ENCODE assay signal across 15 cellular contexts in genomic region chr11:116882386-116882785, GRCh38. TPM values are rescaled to one million over a fixed set of nuclear protein-coding genes. Genes with fewer than 3 reads are reported as not detected.
A peak's percentile ranks its signal among the peaks of the same experiment; 100 is the strongest.
DNase-seq lines count a peak whose midpoint lies in the region; ATAC-seq, FAIRE-seq and TF ChIP-seq lines count a peak whose summit lies in the region.
"Had no signal": no experiment of that assay in that cellular context is flagged by ENCODE, and none has a peak within 500 bp of the region (broad histone marks: within the 10 kb centered on the region; RNA-seq: fewer than 3 reads in every experiment).

No MANE protein-coding gene starts in this region.

- H3K4me1 Mint-ChIP-seq in CD4-positive, alpha-beta memory T cell: peaks cover 10 to 12% (median 11%) of the 10 kb centered on the region in 4 donors

- no peaks in the 10 kb centered on the region for H3K9me3 Mint-ChIP-seq in CD4-positive, alpha-beta memory T cell
- H3K9me3 Mint-ChIP-seq: activated naive CD8-positive, alpha-beta T cell treated with anti-CD3 and anti-CD28 coated beads, Interleukin-2, amount 10 ng/mL, durations not matched to agents 7 days and 5 days had no signal

- H3K36me3 ChIP-seq in CD4-positive, alpha-beta memory T cell (ENCODE audit: insufficient read depth, low read length): no peaks in the 10 kb centered on the region
- no peaks in the 10 kb centered on the region for H3K36me3 ChIP-seq in GM23248 (ENCODE audit: low read depth)
- peaks cover 0 to 2% of the 10 kb centered on the region in 2 experiments for H3K36me3 ChIP-seq in keratinocyte (ENCODE audit: control insufficient read depth in 2 of 2, extremely low read depth in 1 of 2, insufficient read depth in 2 of 2, low read length in 2 of 2)
- H3K36me3 ChIP-seq: SJSA1 had no signal

- H3K79me2 ChIP-seq in GM23248 (ENCODE audit: insufficient read depth) (no peaks in the 10 kb centered on the region), keratinocyte (ENCODE audit: control insufficient read depth, insufficient read depth, low read length) (no peaks in the 10 kb centered on the region)

- in situ Hi-C loops in GM23248 (cut with MboI): no loop called here

- no peaks in the 10 kb centered on the region for H3K9me2 ChIP-seq in GM23248 (ENCODE audit: insufficient read depth)

- ATAC-seq in esophagus mucosa: no peak

- H2AFZ ChIP-seq in GM23248 (no peak overlapping the region), keratinocyte (ENCODE audit: control insufficient read depth, low read length) (no peak overlapping the region)

- TF ChIP-seq CTCF in keratinocyte (optimal IDR thresholded peaks at IDR 0.05 in 1 of 3, IDR thresholded peaks at IDR 0.05 in 1 of 3, conservative IDR thresholded peaks at IDR 0.05 in 1 of 3; ENCODE audit: extremely low read depth in 1 of 3, insufficient read depth in 2 of 3, low read length in 3 of 3): no peak

- no peaks in the 10 kb centered on the region for H4K20me1 ChIP-seq in GM23248 (ENCODE audit: insufficient read depth)
- no peaks in the 10 kb centered on the region for H4K20me1 ChIP-seq in keratinocyte (ENCODE audit: control insufficient read depth, extremely low read depth, insufficient read depth, low read length)

- no peaks in the 10 kb centered on the region for H3K4me1 ChIP-seq in CD4-positive, alpha-beta memory T cell (ENCODE audit: insufficient read depth, low read length)
- H3K4me1 ChIP-seq in GM23248 (ENCODE audit: insufficient read depth) (peaks cover 38% of the 10 kb centered on the region), keratinocyte (ENCODE audit: control insufficient read depth, extremely low read depth, insufficient read depth, low read length) (peaks cover 4% of the 10 kb centered on the region)

- no peaks in the 10 kb centered on the region for H3K27me3 Mint-ChIP-seq in CD4-positive, alpha-beta memory T cell
- H3K27me3 Mint-ChIP-seq: activated naive CD8-positive, alpha-beta T cell treated with anti-CD3 and anti-CD28 coated beads, Interleukin-2, amount 10 ng/mL, durations not matched to agents 7 days and 5 days had no signal

- no peaks in the 10 kb centered on the region for H3K27me3 ChIP-seq in CD4-positive, alpha-beta memory T cell (ENCODE audit: insufficient read depth, low read length)
- no peaks in the 10 kb centered on the region for H3K27me3 ChIP-seq in GM23248 (replicated peaks; ENCODE audit: insufficient read depth)
- no peaks in the 10 kb centered on the region for H3K27me3 ChIP-seq in keratinocyte (ENCODE audit: control insufficient read depth, extremely low read depth, insufficient read depth, low read length)
- H3K27me3 ChIP-seq: SJSA1 had no signal

- intact Hi-C loops in CD4-positive, alpha-beta memory T cell (cut with micrococcal nuclease): no loop called here

- POLR2A ChIA-PET in CD4-positive, alpha-beta memory T cell (lab: Charles Lee; ENCODE audit: partially characterized antibody): interaction anchor here (0.8 kb wide), 1 partner anchor 214 kb away, joined by 3 read pairs; no protein-coding TSS in a partner anchor

- H3K4me3 Mint-ChIP-seq in CD4-positive, alpha-beta memory T cell: no peak overlapping the region
- H3K4me3 Mint-ChIP-seq: activated naive CD8-positive, alpha-beta T cell treated with anti-CD3 and anti-CD28 coated beads, Interleukin-2, amount 10 ng/mL, durations not matched to agents 7 days and 5 days had no signal

- H3K27ac ChIP-seq in CD4-positive, alpha-beta memory T cell (ENCODE audit: low read depth, low read length): no peak overlapping the region
- H3K27ac ChIP-seq in GM23248 (no peak overlapping the region), keratinocyte (ENCODE audit: control insufficient read depth, insufficient read depth, low read length) (no peak overlapping the region)
- H3K27ac ChIP-seq: SJSA1 had no signal

- DNase-seq in CD4-positive, alpha-beta memory T cell: no peak
- peak; percentile 88 for DNase-seq in GM23248
- peak; percentile 70 for DNase-seq in astrocyte of the hippocampus (ENCODE audit: low read depth, low spot score)
- peak; percentile 45 for DNase-seq in keratinocyte (ENCODE audit: low read depth, low spot score)
- DNase-seq in stimulated activated naive CD4-positive, alpha-beta T cell (lab: John Stamatoyannopoulos, UW): no peak
- DNase-seq in HuH-7 (ENCODE audit: low spot score): no peak
- DNase-seq: activated naive CD8-positive, alpha-beta T cell treated with anti-CD3 and anti-CD28 coated beads, Interleukin-2, amount 10 ng/mL, durations not matched to agents 7 days and 5 days; effector CD4-positive, alpha-beta T cell; H7; NCI-H146; retina had no signal

- dilution Hi-C loops in keratinocyte (cut with MboI; ENCODE audit: extremely low pct_ligation_motif_present, low sequenced_read_pairs): no loop called here

- CTCF ChIA-PET in CD4-positive, alpha-beta memory T cell (lab: Charles Lee; ENCODE audit: partially characterized antibody): interaction anchor here (1.2 to 8.8 kb wide), 4 partner anchors 19 to 225 kb away, joined by 3 to 155 read pairs (median 5); no protein-coding TSS in a partner anchor

- no peaks in the 10 kb centered on the region for H3K9me1 ChIP-seq in keratinocyte (ENCODE audit: control insufficient read depth, extremely low read depth, insufficient read depth, low read length)

- H3K9ac ChIP-seq in GM23248 (no peak overlapping the region), keratinocyte (ENCODE audit: control insufficient read depth, extremely low read depth, insufficient read depth, low read length) (no peak overlapping the region)

- H3K4me2 ChIP-seq in GM23248 (ENCODE audit: unreplicated experiment): peak overlapping the region; percentile 31
- H3K4me2 ChIP-seq in keratinocyte (ENCODE audit: control insufficient read depth, extremely low read depth, insufficient read depth, low read depth, low read length): no peak overlapping the region

- FAIRE-seq in keratinocyte (lab: Jason Lieb, UNC): peak; percentile 81
- FAIRE-seq: GM12891 had no signal

- peaks cover 14 to 22% of the 10 kb centered on the region in 2 donors for H3K36me3 Mint-ChIP-seq in CD4-positive, alpha-beta memory T cell

- H3K27ac Mint-ChIP-seq in CD4-positive, alpha-beta memory T cell: peak overlapping the region in 5 of 7 donors; percentile 11 to 75 (median 31)
- H3K27ac Mint-ChIP-seq: activated naive CD8-positive, alpha-beta T cell treated with anti-CD3 and anti-CD28 coated beads, Interleukin-2, amount 10 ng/mL, durations not matched to agents 7 days and 5 days had no signal

- no peaks in the 10 kb centered on the region for H3K9me3 ChIP-seq in CD4-positive, alpha-beta memory T cell (ENCODE audit: control insufficient read depth in 1 of 2, low read length in 2 of 2)
- no peaks in the 10 kb centered on the region for H3K9me3 ChIP-seq in GM23248 (ENCODE audit: low read depth)
- H3K9me3 ChIP-seq in keratinocyte (ENCODE audit: control insufficient read depth, low read depth, low read length): no peaks in the 10 kb centered on the region
- H3K9me3 ChIP-seq: SJSA1 had no signal

- H3F3A ChIP-seq in GM23248 (ENCODE audit: insufficient read depth): peaks cover 24% of the 10 kb centered on the region

- H3K4me3 ChIP-seq in CD4-positive, alpha-beta memory T cell (ENCODE audit: low read length in 2 of 2): no peak overlapping the region
- H3K4me3 ChIP-seq in GM23248 (no peak overlapping the region), keratinocyte (ENCODE audit: control insufficient read depth in 2 of 3, extremely low read depth in 1 of 3, insufficient read depth in 2 of 3, low read depth in 1 of 3, low read length in 3 of 3) (no peak overlapping the region)
- H3K4me3 ChIP-seq: SJSA1 had no signal

RNA-seq across cellular contexts. Expression of gene APOA1, which starts 45.0 kb away (rescaled TPM):
- total RNA-seq in CD4-positive, alpha-beta memory T cell: under 1 TPM in 1 of 2 experiments, not detected in 1; 0.75 TPM
- polyA plus RNA-seq in CD4-positive, alpha-beta memory T cell: under 1 TPM in 1 of 2 donors, not detected in 1; 0.50 TPM
- not detected in 2 replicates for total RNA-seq in GM23248 (2014; rRNA removed; shearing (Covaris generic))
- polyA plus RNA-seq in GM23248 (2016; fragmentation: Nextera tagmentation; extraction: Ambion mirVana): 0.23 TPM in 1 of 2 replicates, not detected in the other
- polyA plus RNA-seq in keratinocyte: 0.10 TPM in 1 of 3 replicates, not detected in the others
- 0.56 TPM for polyA plus RNA-seq in keratinocyte (2011; ENCODE audit: low read depth)
- not detected in 2 replicates for polyA plus RNA-seq in keratinocyte (2011; cell fraction: cytosol; rRNA removed)
- 0.28 TPM in 1 of 2 replicates, not detected in the other for polyA plus RNA-seq in keratinocyte (2011; cell fraction: nucleus; rRNA removed)
- polyA plus RNA-seq in keratinocyte (2012; ENCODE audit: low replicate concordance): 0.25 TPM in 1 of 2 replicates, not detected in the other
- polyA minus RNA-seq in keratinocyte: 0.20 TPM in 1 of 3 replicates, not detected in the others
- not detected for polyA minus RNA-seq in keratinocyte (2011; cell fraction: cytosol; rRNA and poly(A)+ RNA removed)
- polyA minus RNA-seq in keratinocyte (2011; cell fraction: nucleus; rRNA and poly(A)+ RNA removed): 0.53 TPM in 1 of 2 replicates, not detected in the other
- 0.64 TPM for total RNA-seq in esophagus mucosa
- total RNA-seq: SJSA1 had no signal

RNA-seq across cellular contexts. Expression of gene APOC3, which starts 52.7 kb away (rescaled TPM):
- total RNA-seq in CD4-positive, alpha-beta memory T cell: not detected
- polyA plus RNA-seq in CD4-positive, alpha-beta memory T cell: not detected
- total RNA-seq in GM23248 (2014; rRNA removed; shearing (Covaris generic)): not detected in 2 replicates
- polyA plus RNA-seq in GM23248 (2016; fragmentation: Nextera tagmentation; extraction: Ambion mirVana): not detected in 2 replicates
- polyA plus RNA-seq in keratinocyte: not detected in 3 replicates
- polyA plus RNA-seq in keratinocyte (2011; ENCODE audit: low read depth): not detected
- not detected in 2 replicates for polyA plus RNA-seq in keratinocyte (2011; cell fraction: cytosol; rRNA removed)
- polyA plus RNA-seq in keratinocyte (2011; cell fraction: nucleus; rRNA removed): not detected in 2 replicates
- polyA plus RNA-seq in keratinocyte (2012; ENCODE audit: low replicate concordance): not detected in 2 replicates
- not detected in 3 replicates for polyA minus RNA-seq in keratinocyte
- polyA minus RNA-seq in keratinocyte (2011; cell fraction: cytosol; rRNA and poly(A)+ RNA removed): not detected
- not detected in 2 replicates for polyA minus RNA-seq in keratinocyte (2011; cell fraction: nucleus; rRNA and poly(A)+ RNA removed)
- 0.52 TPM for total RNA-seq in esophagus mucosa
- total RNA-seq: activated naive CD8-positive, alpha-beta T cell treated with anti-CD3 and anti-CD28 coated beads, Interleukin-2, amount 10 ng/mL, durations not matched to agents 7 days and 5 days; H7; SJSA1; temporal lobe had no signal

RNA-seq across cellular contexts. Expression of gene APOA4, which starts 59.3 kb away (rescaled TPM):
- not detected for total RNA-seq in CD4-positive, alpha-beta memory T cell
- polyA plus RNA-seq in CD4-positive, alpha-beta memory T cell: not detected
- total RNA-seq in GM23248 (2014; rRNA removed; shearing (Covaris generic)): not detected in 2 replicates
- not detected in 2 replicates for polyA plus RNA-seq in GM23248 (2016; fragmentation: Nextera tagmentation; extraction: Ambion mirVana)
- polyA plus RNA-seq in keratinocyte: not detected in 3 replicates
- not detected for polyA plus RNA-seq in keratinocyte (2011; ENCODE audit: low read depth)
- not detected in 2 replicates for polyA plus RNA-seq in keratinocyte (2011; cell fraction: cytosol; rRNA removed)
- not detected in 2 replicates for polyA plus RNA-seq in keratinocyte (2011; cell fraction: nucleus; rRNA removed)
- polyA plus RNA-seq in keratinocyte (2012; ENCODE audit: low replicate concordance): not detected in 2 replicates
- polyA minus RNA-seq in keratinocyte: not detected in 3 replicates
- not detected for polyA minus RNA-seq in keratinocyte (2011; cell fraction: cytosol; rRNA and poly(A)+ RNA removed)
- polyA minus RNA-seq in keratinocyte (2011; cell fraction: nucleus; rRNA and poly(A)+ RNA removed): not detected in 2 replicates
- not detected for total RNA-seq in esophagus mucosa
- total RNA-seq: activated naive CD8-positive, alpha-beta T cell treated with anti-CD3 and anti-CD28 coated beads, Interleukin-2, amount 10 ng/mL, durations not matched to agents 7 days and 5 days; H7; SJSA1; temporal lobe had no signal

Comparison
In these comparisons a context has a peak if more than half of its experiments do, and no peak if none do; other contexts are left out.
1. DNase-seq: peak in GM23248 (single experiment), astrocyte of the hippocampus (single experiment) and keratinocyte (single experiment); none in CD4-positive, alpha-beta memory T cell (0 of 5), stimulated activated naive CD4-positive, alpha-beta T cell (0 of 6) and HuH-7 (single experiment).